Comparison of ENCODE assay signal across 14 cellular contexts in genomic region chr4:1002131-1002630, GRCh38. TPM values are rescaled to one million over a fixed set of nuclear protein-coding genes. Genes with fewer than 3 reads are reported as not detected.
DNase-seq lines count a peak whose midpoint lies in the region; ATAC-seq and TF ChIP-seq lines count a peak whose summit lies in the region.
"Had no signal": no experiment of that assay in that cellular context is flagged by ENCODE, and none has a peak within 500 bp of the region (broad histone marks: within the 10 kb centered on the region; RNA-seq: fewer than 3 reads in every experiment).

No MANE protein-coding gene starts in this region.

- peaks cover 43% of the 10 kb centered on the region for H3K27me3 Mint-ChIP-seq in activated CD4-positive, alpha-beta T cell treated with anti-CD3 and anti-CD28 coated beads, Interleukin-2, amount 10 ng/mL, durations not matched to agents 7 days and 5 days
- H3K27me3 Mint-ChIP-seq in HFFc6 (ENCODE audit: insufficient read depth): peaks cover 27% of the 10 kb centered on the region

- peak overlapping the region; percentile 29 for H4K8ac ChIP-seq in mesenchymal stem cell (ENCODE audit: low read length)

- peaks cover 7% of the 10 kb centered on the region; the same call in 1 of the 2 replicates for H4K20me1 ChIP-seq in PC-9 (ENCODE audit: insufficient read depth)

- H3K79me2 ChIP-seq in PC-9 (ENCODE audit: low read depth): no peaks in the 10 kb centered on the region

- intact Hi-C loops in upper lobe of right lung (cut with DNase I): no loop called here
- intact Hi-C loops in PC-9 (cut with micrococcal nuclease; ENCODE audit: unreplicated experiment): no loop called here

- peaks cover 11% of the 10 kb centered on the region; the same call in 1 of the 2 replicates for H3F3A ChIP-seq in PC-9 (ENCODE audit: insufficient read depth, low read depth)

- H2AK5ac ChIP-seq in mesenchymal stem cell (ENCODE audit: low read length, severe bottlenecking): no peak overlapping the region

- no peaks in the 10 kb centered on the region for H3K4me1 Mint-ChIP-seq in activated CD4-positive, alpha-beta T cell treated with anti-CD3 and anti-CD28 coated beads, Interleukin-2, amount 10 ng/mL, durations not matched to agents 7 days and 5 days
- H3K4me1 Mint-ChIP-seq in HFFc6 (ENCODE audit: low read depth): no peaks in the 10 kb centered on the region

- H3K4me2 ChIP-seq in mesenchymal stem cell (ENCODE audit: low read length, poor library complexity, severe bottlenecking): no peak overlapping the region
- H3K4me2 ChIP-seq in PC-9: no peak overlapping the region

- no peaks in the 10 kb centered on the region for H3K36me3 Mint-ChIP-seq in activated CD4-positive, alpha-beta T cell treated with anti-CD3 and anti-CD28 coated beads, Interleukin-2, amount 10 ng/mL, durations not matched to agents 7 days and 5 days (ENCODE audit: low read depth)
- H3K36me3 Mint-ChIP-seq in HFFc6 (ENCODE audit: low read depth): no peaks in the 10 kb centered on the region
- H3K36me3 Mint-ChIP-seq: activated CD4-positive, alpha-beta memory T cell treated with anti-CD3 and anti-CD28 coated beads for 36 hours; activated naive CD4-positive, alpha-beta T cell treated with anti-CD3 and anti-CD28 coated beads, Interleukin-2, amount 50 U/mL, for 24 hours had no signal

- H3K4me3 Mint-ChIP-seq in activated CD4-positive, alpha-beta T cell treated with anti-CD3 and anti-CD28 coated beads, Interleukin-2, amount 10 ng/mL, durations not matched to agents 7 days and 5 days: no peak overlapping the region
- H3K4me3 Mint-ChIP-seq in HFFc6: no peak overlapping the region
- H3K4me3 Mint-ChIP-seq: activated CD4-positive, alpha-beta memory T cell treated with anti-CD3 and anti-CD28 coated beads for 36 hours; activated naive CD4-positive, alpha-beta T cell treated with anti-CD3 and anti-CD28 coated beads, Interleukin-2, amount 50 U/mL, for 24 hours had no signal

- H2BK12ac ChIP-seq in mesenchymal stem cell (ENCODE audit: low read length in 2 of 2): no peak overlapping the region

- H3K9me3 ChIP-seq in mesenchymal stem cell (ENCODE audit: control insufficient read depth, low read length) (peaks cover 6% of the 10 kb centered on the region), upper lobe of right lung (no peaks in the 10 kb centered on the region), PC-9 (ENCODE audit: insufficient read depth, low read depth) (no peaks in the 10 kb centered on the region)

- H3K36me3 ChIP-seq in mesenchymal stem cell (ENCODE audit: control insufficient read depth in 1 of 2, insufficient read depth in 2 of 2, low read depth in 1 of 2, low read length in 2 of 2) (peaks cover 0 to 9% of the 10 kb centered on the region in 2 experiments), upper lobe of right lung (no peaks in the 10 kb centered on the region), PC-9 (ENCODE audit: low read depth) (no peaks in the 10 kb centered on the region)

- POLR2A ChIA-PET in activated CD4-positive, alpha-beta T cell treated with anti-CD3 and anti-CD28 coated beads, Interleukin-2, amount 10 ng/mL, durations not matched to agents 7 days and 5 days (lab: Charles Lee): no interaction called here
- POLR2A ChIA-PET in PC-9 (lab: Charles Lee; ENCODE audit: unreplicated experiment): no interaction called here

- H3K4me1 ChIP-seq in mesenchymal stem cell (ENCODE audit: control insufficient read depth, insufficient read depth, low read depth, low read length) (peaks cover 22% of the 10 kb centered on the region), upper lobe of right lung (peaks cover 19% of the 10 kb centered on the region), PC-9 (replicated peaks; ENCODE audit: insufficient read depth) (no peaks in the 10 kb centered on the region)

- no TSS peak for BruUV-seq in PC-9 (replicated peaks; lab: Mats Ljungman, UMichigan)

- TF ChIP-seq POLR2A in erythroblast (IDR thresholded peaks at IDR 0.05; ENCODE audit: low read length): no peak

- H4K91ac ChIP-seq in mesenchymal stem cell (ENCODE audit: low read length): no peak overlapping the region

- CTCF ChIA-PET in activated CD4-positive, alpha-beta T cell treated with anti-CD3 and anti-CD28 coated beads, Interleukin-2, amount 10 ng/mL, durations not matched to agents 7 days and 5 days (lab: Charles Lee): interaction anchor here (2.0 kb wide), 1 partner anchor 15 kb away, joined by 5 read pairs; the partner anchor contains the start of gene IDUA
- CTCF ChIA-PET in PC-9 (lab: Charles Lee): interaction anchor here (0.7 kb wide), 1 partner anchor 290 kb away, joined by 3 read pairs; no protein-coding TSS in a partner anchor

- TF ChIP-seq CTCF in upper lobe of right lung (IDR thresholded peaks at IDR 0.05) (no peak), HFFc6 (IDR thresholded peaks at IDR 0.05) (no peak), PC-9 (conservative IDR thresholded peaks at IDR 0.05) (no peak)

- DNase-seq in activated CD4-positive, alpha-beta T cell treated with anti-CD3 and anti-CD28 coated beads for 48 hours: peak; percentile 41
- DNase-seq in activated CD4-positive, alpha-beta T cell treated with anti-CD3 and anti-CD28 coated beads, Interleukin-2, amount 10 ng/mL, durations not matched to agents 7 days and 5 days: no peak
- DNase-seq in erythroblast (lab: John Stamatoyannopoulos, UW) (peak; percentile 46 to 53), mesenchymal stem cell (no peak), upper lobe of right lung (peak; percentile 82), HFFc6 (no peak), PC-9 (no peak)
- DNase-seq: activated CD4-positive, alpha-beta memory T cell treated with anti-CD3 and anti-CD28 coated beads for 36 hours; effector CD4-positive, alpha-beta T cell; GF-D8; MM.1S had no signal

- ATAC-seq in upper lobe of right lung (peak; percentile 47), HG03196 (IDR thresholded peaks at IDR 0.05; ENCODE audit: unreplicated experiment) (no peak)
- ATAC-seq: SK-N-SH treated with all-trans-retinoic acid at 6 μM for 48 hours had no signal

- H3K23ac ChIP-seq in mesenchymal stem cell (ENCODE audit: low read length in 2 of 2): no peak overlapping the region

- H3K18ac ChIP-seq in mesenchymal stem cell (ENCODE audit: low read depth in 1 of 2, low read length in 2 of 2): no peak overlapping the region

- peak overlapping the region; percentile 18 for H2BK15ac ChIP-seq in mesenchymal stem cell (ENCODE audit: low read depth, poor library complexity, severe bottlenecking)

- H3K27ac ChIP-seq in mesenchymal stem cell (ENCODE audit: low read length, poor library complexity, severe bottlenecking): no peak overlapping the region
- no peak overlapping the region for H3K27ac ChIP-seq in upper lobe of right lung
- no peak overlapping the region for H3K27ac ChIP-seq in PC-9

- no peak overlapping the region for H2BK120ac ChIP-seq in mesenchymal stem cell (ENCODE audit: low read depth, low read length)

- H3K9me3 Mint-ChIP-seq in activated CD4-positive, alpha-beta T cell treated with anti-CD3 and anti-CD28 coated beads, Interleukin-2, amount 10 ng/mL, durations not matched to agents 7 days and 5 days: no peaks in the 10 kb centered on the region
- peaks cover 5% of the 10 kb centered on the region for H3K9me3 Mint-ChIP-seq in HFFc6
- H3K9me3 Mint-ChIP-seq: activated CD4-positive, alpha-beta memory T cell treated with anti-CD3 and anti-CD28 coated beads for 36 hours; activated naive CD4-positive, alpha-beta T cell treated with anti-CD3 and anti-CD28 coated beads, Interleukin-2, amount 50 U/mL, for 24 hours had no signal

- H2AFZ ChIP-seq in mesenchymal stem cell (ENCODE audit: low read depth, low read length) (no peak overlapping the region), PC-9 (no peak overlapping the region)

- H3K9me2 ChIP-seq in PC-9 (ENCODE audit: insufficient read depth): no peaks in the 10 kb centered on the region

- H3K79me1 ChIP-seq in mesenchymal stem cell (replicated peaks; ENCODE audit: low read length, poor library complexity, severe bottlenecking): no peaks in the 10 kb centered on the region

- H3K27me3 ChIP-seq in mesenchymal stem cell (ENCODE audit: control insufficient read depth in 1 of 2, insufficient read depth in 1 of 2, low read length in 2 of 2): peaks cover 67 to 75% of the 10 kb centered on the region in 2 experiments
- H3K27me3 ChIP-seq in upper lobe of right lung: peaks cover 79% of the 10 kb centered on the region
- peaks cover 11% of the 10 kb centered on the region for H3K27me3 ChIP-seq in PC-9 (ENCODE audit: insufficient read depth, low read depth)

- no peak overlapping the region for H3K14ac ChIP-seq in mesenchymal stem cell (ENCODE audit: low read length in 2 of 2)

- H3K4ac ChIP-seq in mesenchymal stem cell (ENCODE audit: low read depth in 1 of 2, low read length in 2 of 2): no peak overlapping the region

- H3K4me3 ChIP-seq in mesenchymal stem cell (ENCODE audit: insufficient read depth in 1 of 2, low read depth in 1 of 2, low read length in 2 of 2) (peak overlapping the region in 1 of 2 experiments; percentile 20), upper lobe of right lung (no peak overlapping the region), PC-9 (no peak overlapping the region)

- no peak overlapping the region for H3K9ac ChIP-seq in mesenchymal stem cell (ENCODE audit: low read length)

- no peak overlapping the region for H2BK5ac ChIP-seq in mesenchymal stem cell (ENCODE audit: low read depth, low read length, poor library complexity, severe bottlenecking)

- WGBS in mesenchymal stem cell: 10% methylated on average over 47 of the region's 54 CpGs

- H3K27ac Mint-ChIP-seq in activated CD4-positive, alpha-beta T cell treated with anti-CD3 and anti-CD28 coated beads, Interleukin-2, amount 10 ng/mL, durations not matched to agents 7 days and 5 days: no peak overlapping the region
- no peak overlapping the region for H3K27ac Mint-ChIP-seq in HFFc6
- H3K27ac Mint-ChIP-seq: activated CD4-positive, alpha-beta memory T cell treated with anti-CD3 and anti-CD28 coated beads for 36 hours; activated naive CD4-positive, alpha-beta T cell treated with anti-CD3 and anti-CD28 coated beads, Interleukin-2, amount 50 U/mL, for 24 hours had no signal

RNA-seq across cellular contexts. Expression of gene SLC26A1, which starts 9.0 kb away (rescaled TPM):
- under 1 TPM; 0.17 to 0.48 TPM for total RNA-seq in activated CD4-positive, alpha-beta T cell treated with anti-CD3 and anti-CD28 coated beads, Interleukin-2, amount 10 ng/mL, durations not matched to agents 7 days and 5 days
- polyA plus RNA-seq in mesenchymal stem cell (2013, experiment 1 of 2): 0.15 TPM
- 0.26 TPM for polyA plus RNA-seq in mesenchymal stem cell (2013, experiment 2 of 2)
- total RNA-seq in upper lobe of right lung (0.20 TPM), PC-9 (2021) (0.53 and 1.3 TPM in 2 replicates)
- total RNA-seq in HFFc6 (2021; fragmentation: NEBNext Ultra II Directional; extraction: Animal tissue kit (Norgen Biotek cat#: 25700)): under 1 TPM in 3 of 6 experiments, not detected in 3; 0.16 to 0.38 (median 0.19) TPM
- total RNA-seq: activated CD4-positive, alpha-beta memory T cell treated with anti-CD3 and anti-CD28 coated beads for 36 hours had no signal

RNA-seq across cellular contexts. Expression of gene FGFRL1, which starts 9.2 kb away (rescaled TPM):
- 10 to 100 TPM; 10.5 to 10.6 TPM for total RNA-seq in activated CD4-positive, alpha-beta T cell treated with anti-CD3 and anti-CD28 coated beads, Interleukin-2, amount 10 ng/mL, durations not matched to agents 7 days and 5 days
- 23.4 TPM for polyA plus RNA-seq in mesenchymal stem cell (2013, experiment 1 of 2)
- 23.1 TPM for polyA plus RNA-seq in mesenchymal stem cell (2013, experiment 2 of 2)
- total RNA-seq in upper lobe of right lung (25.2 TPM), PC-9 (2021) (59.5 and 61.6 TPM in 2 replicates)
- 10 to 100 TPM; 15.4 to 40.8 (median 17.3) TPM for total RNA-seq in HFFc6 (2021; fragmentation: NEBNext Ultra II Directional; extraction: Animal tissue kit (Norgen Biotek cat#: 25700))

RNA-seq across cellular contexts. Expression of gene IDUA, which starts 15.3 kb away (rescaled TPM):
- total RNA-seq in activated CD4-positive, alpha-beta T cell treated with anti-CD3 and anti-CD28 coated beads, Interleukin-2, amount 10 ng/mL, durations not matched to agents 7 days and 5 days: 10 to 100 TPM; 35.0 to 43.3 TPM
- 14.5 TPM for polyA plus RNA-seq in mesenchymal stem cell (2013, experiment 1 of 2)
- polyA plus RNA-seq in mesenchymal stem cell (2013, experiment 2 of 2): 13.8 TPM
- total RNA-seq in upper lobe of right lung: 49.2 TPM
- 10 to 100 TPM; 20.9 to 40.3 (median 23.3) TPM for total RNA-seq in HFFc6 (2021; fragmentation: NEBNext Ultra II Directional; extraction: Animal tissue kit (Norgen Biotek cat#: 25700))
- total RNA-seq in PC-9 (2021): 46.6 and 74.7 TPM in 2 replicates

RNA-seq across cellular contexts. Expression of gene DGKQ, which starts 28.8 kb away (rescaled TPM):
- 10 to 100 TPM; 20.5 to 21.3 TPM for total RNA-seq in activated CD4-positive, alpha-beta T cell treated with anti-CD3 and anti-CD28 coated beads, Interleukin-2, amount 10 ng/mL, durations not matched to agents 7 days and 5 days
- polyA plus RNA-seq in mesenchymal stem cell (2013, experiment 1 of 2): 5.2 TPM
- polyA plus RNA-seq in mesenchymal stem cell (2013, experiment 2 of 2): 5.1 TPM
- total RNA-seq in upper lobe of right lung (19.1 TPM), PC-9 (2021) (11.5 and 16.9 TPM in 2 replicates)
- 10 to 100 TPM; 11.3 to 14.9 (median 13.1) TPM for total RNA-seq in HFFc6 (2021; fragmentation: NEBNext Ultra II Directional; extraction: Animal tissue kit (Norgen Biotek cat#: 25700))

Comparison
In these comparisons a context has a peak if more than half of its experiments do, and no peak if none do; other contexts are left out.
1. DNase-seq: peak in activated CD4-positive, alpha-beta T cell treated with anti-CD3 and anti-CD28 coated beads for 48 hours (single experiment), erythroblast (2 of 2) and upper lobe of right lung (single experiment); none in activated CD4-positive, alpha-beta T cell treated with anti-CD3 and anti-CD28 coated beads, Interleukin-2, amount 10 ng/mL, durations not matched to agents 7 days and 5 days (single experiment), mesenchymal stem cell (single experiment), HFFc6 (single experiment) and PC-9 (0 of 2).